In genomic region chr7:780516-780915, GRCh38 we compare ENCODE assay signal across 16 cellular contexts.
"Had no signal": no experiment of that assay in that cellular context is flagged by ENCODE, and none has a peak within 500 bp of the region (broad histone marks: within the 10 kb centered on the region; RNA-seq: fewer than 3 reads in every experiment).

No MANE protein-coding gene starts in this region.

- H3K27me3 ChIP-seq: ascending aorta, brain microvascular endothelial cell, gastroesophageal sphincter, left lung, upper lobe of right lung had no signal

- H3K4me3 ChIP-seq: ascending aorta, left lung, upper lobe of right lung had no signal

- H3K4me1 ChIP-seq: ascending aorta, left lung, upper lobe of right lung had no signal

- ATAC-seq: activated CD8-positive, alpha-beta T cell treated with anti-CD3 and anti-CD28 coated beads, Interleukin-2, amount 10 ng/mL, durations not matched to agents 7 days and 5 days; left lung; SK-N-SH treated with all-trans-retinoic acid at 6 μM for 48 hours; upper lobe of right lung had no signal

- H3K9me3 ChIP-seq: ascending aorta, gastroesophageal sphincter, left lung, upper lobe of right lung had no signal

- H3K27ac ChIP-seq: ascending aorta, left lung, upper lobe of right lung, WERI-Rb-1 had no signal

- DNase-seq: activated CD4-positive, alpha-beta T cell treated with anti-CD3 and anti-CD28 coated beads, Interleukin-2, amount 50 U/mL, for 1 hour; activated CD4-positive, CD25-positive, alpha-beta regulatory T cell treated with anti-CD3 and anti-CD28 coated beads, Interleukin-2, amount 50 U/mL, for 72 hours; activated CD8-positive, alpha-beta T cell treated with anti-CD3 and anti-CD28 coated beads, Interleukin-2, amount 10 ng/mL, durations not matched to agents 7 days and 5 days; activated gamma-delta T cell treated with Interleukin-2 at 50 U/mL for 16 hours; central memory CD4-positive, alpha-beta T cell; naive B cell; occipital lobe; stimulated activated CD4-positive, alpha-beta T cell treated with anti-CD3 and anti-CD28 coated beads, Interleukin-4, amount 100 ng/mL, for 24 hours; stimulated activated naive CD4-positive, alpha-beta T cell treated with Interleukin-2 at 50 U/mL for 16 hours; upper lobe of right lung; WERI-Rb-1 had no signal
